In genomic region chr6:121333694-121334093, GRCh38 we compare ENCODE assay signal across 8 cellular contexts. TPM values are rescaled to one million over a fixed set of nuclear protein-coding genes. Genes with fewer than 3 reads are reported as not detected.
DNase-seq lines count a peak whose midpoint lies in the region; ATAC-seq and TF ChIP-seq lines count a peak whose summit lies in the region.
"Not testable (repeated sequence)": the region's sequence is repeated elsewhere in the genome, so short reads cannot be mapped to it uniquely, and the experiment has no call there.

No MANE protein-coding gene starts in this region.

- peak overlapping the region; percentile 67 for H3K27ac Mint-ChIP-seq in activated T-helper 2 cell treated with anti-CD3 and anti-CD28 coated beads, Interferon-gamma antibody, Interleukin-2, Interleukin-4, amounts not matched to agents 10 μg/mL and 5 μg/mL and 100 μg/mL, durations not matched to agents 14 hours and 24 hours and 36 hours
- H3K27ac Mint-ChIP-seq in stimulated activated naive CD8-positive, alpha-beta T cell treated with anti-CD3 and anti-CD28 coated beads, Interleukin-15, amount 100 ng/mL, for 72 hours, result peak overlapping the region; percentile 59 to 82

- TSS peak; percentile 67 for BruUV-seq in HCT116 (replicated peaks; lab: Mats Ljungman, UMichigan)

- not testable (repeated sequence) for H3K27me3 Mint-ChIP-seq in activated T-helper 2 cell treated with anti-CD3 and anti-CD28 coated beads, Interferon-gamma antibody, Interleukin-2, Interleukin-4, amounts not matched to agents 10 μg/mL and 5 μg/mL and 100 μg/mL, durations not matched to agents 14 hours and 24 hours and 36 hours (ENCODE audit: low read depth); stimulated activated naive CD8-positive, alpha-beta T cell treated with anti-CD3 and anti-CD28 coated beads, Interleukin-15, amount 100 ng/mL, for 72 hours

- H3K9me3 Mint-ChIP-seq in activated T-helper 2 cell treated with anti-CD3 and anti-CD28 coated beads, Interferon-gamma antibody, Interleukin-2, Interleukin-4, amounts not matched to agents 10 μg/mL and 5 μg/mL and 100 μg/mL, durations not matched to agents 14 hours and 24 hours and 36 hours; stimulated activated naive CD8-positive, alpha-beta T cell treated with anti-CD3 and anti-CD28 coated beads, Interleukin-15, amount 100 ng/mL, for 72 hours: not testable (repeated sequence)

- not testable (repeated sequence) for ATAC-seq in HCT116; stimulated activated naive CD8-positive, alpha-beta T cell treated with anti-CD3 and anti-CD28 coated beads, Interleukin-15, amount 100 ng/mL, for 72 hours

- H3K4me1 Mint-ChIP-seq in activated T-helper 2 cell treated with anti-CD3 and anti-CD28 coated beads, Interferon-gamma antibody, Interleukin-2, Interleukin-4, amounts not matched to agents 10 μg/mL and 5 μg/mL and 100 μg/mL, durations not matched to agents 14 hours and 24 hours and 36 hours (ENCODE audit: low read depth), result peaks cover 32% of the 10 kb centered on the region
- H3K4me1 Mint-ChIP-seq in stimulated activated naive CD8-positive, alpha-beta T cell treated with anti-CD3 and anti-CD28 coated beads, Interleukin-15, amount 100 ng/mL, for 72 hours, result peaks cover 49% of the 10 kb centered on the region

- not testable (repeated sequence) for TF ChIP-seq POLR2A in HCT116 (IDR thresholded peaks at IDR 0.05; ENCODE audit: borderline replicate concordance, extremely low read depth, insufficient read depth, insufficient read length)

- H3K4me3 ChIP-seq in AG04450 (ENCODE audit: low read depth, low read length), result peak overlapping the region; percentile 78; the same call in 1 of the 2 replicates
- H3K4me3 ChIP-seq in HCT116 (replicated peaks in 1 of 2; ENCODE audit: low read depth in 1 of 2, low read length in 2 of 2), result peak overlapping the region; percentile 59 to 77
- peak overlapping the region; percentile 71 for H3K4me3 ChIP-seq in SJCRH30
- H3K4me3 ChIP-seq in duodenal mucosa (ENCODE audit: low read depth in 1 of 2, low read length in 2 of 2), result peak overlapping the region; percentile 81 to 89
- H3K4me3 ChIP-seq in iPS-15b (ENCODE audit: low read depth, low read length), result peak overlapping the region; percentile 89
- H3K4me3 ChIP-seq in neural cell (ENCODE audit: low read length), result peak overlapping the region; percentile 80

- not testable (repeated sequence) for H3K9me2 ChIP-seq in HCT116 (ENCODE audit: insufficient read depth); neural cell (ENCODE audit: insufficient read depth, low read length)

- not testable (repeated sequence) for TF ChIP-seq RAD21 in HCT116 (IDR thresholded peaks at IDR 0.05; ENCODE audit: low read depth); neural cell (conservative IDR thresholded peaks at IDR 0.05)

- H3K27me3 ChIP-seq in AG04450 (ENCODE audit: control insufficient read depth, insufficient read depth, low read length); HCT116 (ENCODE audit: insufficient read depth, low read length); SJCRH30; duodenal mucosa (ENCODE audit: control insufficient read depth in 1 of 2, insufficient read depth in 2 of 2, low read length in 2 of 2); iPS-15b (ENCODE audit: control insufficient read depth, insufficient read depth, low read length); neural cell (ENCODE audit: insufficient read depth, low read depth, low read length): not testable (repeated sequence)

- not testable (repeated sequence) for H4K20me1 ChIP-seq in HCT116 (ENCODE audit: insufficient read depth); neural cell (ENCODE audit: insufficient read depth)

- CTCF ChIA-PET in AG04450 (lab: Charles Lee); HCT116 (lab: Charles Lee): not testable (repeated sequence)

- not testable (repeated sequence) for TF ChIP-seq EP300 in neural cell (conservative IDR thresholded peaks at IDR 0.05; ENCODE audit: poor library complexity, severe bottlenecking)

- peaks cover 0 to 21% of the 10 kb centered on the region in 2 experiments; a peak in 1 of 4 replicates for H3K4me1 ChIP-seq in HCT116 (ENCODE audit: control insufficient read depth in 1 of 2, insufficient read depth in 2 of 2, low read length in 2 of 2)
- not testable (repeated sequence) for H3K4me1 ChIP-seq in SJCRH30; duodenal mucosa (ENCODE audit: control insufficient read depth in 1 of 2, insufficient read depth in 2 of 2, low read length in 2 of 2); iPS-15b (ENCODE audit: control insufficient read depth, insufficient read depth, low read length)

- H3K4me2 ChIP-seq in HCT116 (ENCODE audit: low read length) (peak overlapping the region; percentile 97), neural cell (ENCODE audit: low read length) (peak overlapping the region; percentile 57)

- POLR2A ChIA-PET in AG04450 (lab: Yijun Ruan, JAX); HCT116 (lab: Charles Lee): not testable (repeated sequence)

- not testable (repeated sequence) for H3F3A ChIP-seq in neural cell (ENCODE audit: insufficient read depth, low read length, poor library complexity, severe bottlenecking)

- H2AFZ ChIP-seq in HCT116 (ENCODE audit: low read depth, low read length, poor library complexity, severe bottlenecking), result not testable (repeated sequence)
- H2AFZ ChIP-seq in neural cell (ENCODE audit: low read depth, low read length), result peak overlapping the region; percentile 78

- peak overlapping the region; percentile 95 for H3K4me3 Mint-ChIP-seq in activated T-helper 2 cell treated with anti-CD3 and anti-CD28 coated beads, Interferon-gamma antibody, Interleukin-2, Interleukin-4, amounts not matched to agents 10 μg/mL and 5 μg/mL and 100 μg/mL, durations not matched to agents 14 hours and 24 hours and 36 hours (ENCODE audit: low read depth)
- H3K4me3 Mint-ChIP-seq in stimulated activated naive CD8-positive, alpha-beta T cell treated with anti-CD3 and anti-CD28 coated beads, Interleukin-15, amount 100 ng/mL, for 72 hours, result peak overlapping the region; percentile 93 to 96

- H3K79me2 ChIP-seq in HCT116 (ENCODE audit: insufficient read depth, low read length), result peaks cover 10% of the 10 kb centered on the region; the same call in 1 of the 2 replicates
- H3K79me2 ChIP-seq in neural cell (replicated peaks; ENCODE audit: insufficient read depth, low read length), result not testable (repeated sequence)

- not testable (repeated sequence) for TF ChIP-seq CTCF in AG04450 (IDR thresholded peaks at IDR 0.05; ENCODE audit: low read depth, low read length); HCT116 (IDR thresholded peaks at IDR 0.05 in 2 of 3, conservative IDR thresholded peaks at IDR 0.05 in 1 of 3; ENCODE audit: borderline replicate concordance in 1 of 3, insufficient read depth in 1 of 3, low read depth in 2 of 3, low read length in 2 of 3); neural cell (IDR thresholded peaks at IDR 0.05; ENCODE audit: poor library complexity, severe bottlenecking)

- intact Hi-C loops in HCT116 (cut with micrococcal nuclease), result not testable (repeated sequence)
- intact Hi-C loops in activated T-helper 2 cell treated with anti-CD3 and anti-CD28 coated beads, Interferon-gamma antibody, Interleukin-2, Interleukin-4, amounts not matched to agents 10 μg/mL and 5 μg/mL and 100 μg/mL, durations not matched to agents 14 hours and 24 hours and 36 hours (cut with micrococcal nuclease), result loop anchor here (1.0 to 10.0 kb wide), 4 partner anchors 12 to 1979 kb away; no protein-coding TSS in a partner anchor

- not testable (repeated sequence) for H3K9me3 ChIP-seq in AG04450 (ENCODE audit: control insufficient read depth, insufficient read depth, low read length); HCT116 (ENCODE audit: control insufficient read depth in 1 of 2, insufficient read depth in 1 of 2, low read depth in 1 of 2, low read length in 2 of 2); SJCRH30 (replicated peaks); duodenal mucosa (ENCODE audit: control insufficient read depth in 1 of 2, low read length in 2 of 2); iPS-15b (ENCODE audit: control insufficient read depth, insufficient read depth, low read length); neural cell (ENCODE audit: low read length)

- H3K27ac ChIP-seq in AG04450 (ENCODE audit: low read depth, low read length); HCT116 (ENCODE audit: low read depth, low read length); SJCRH30; duodenal mucosa (ENCODE audit: low read depth, low read length); neural cell (ENCODE audit: low read length): not testable (repeated sequence)

- H3K36me3 Mint-ChIP-seq in activated T-helper 2 cell treated with anti-CD3 and anti-CD28 coated beads, Interferon-gamma antibody, Interleukin-2, Interleukin-4, amounts not matched to agents 10 μg/mL and 5 μg/mL and 100 μg/mL, durations not matched to agents 14 hours and 24 hours and 36 hours (ENCODE audit: low read depth), result not testable (repeated sequence)

- H3K36me3 ChIP-seq in HCT116 (ENCODE audit: control insufficient read depth in 1 of 2, insufficient read depth in 2 of 2, low read length in 2 of 2); SJCRH30; duodenal mucosa (ENCODE audit: control insufficient read depth in 1 of 2, insufficient read depth in 2 of 2, low read length in 2 of 2); iPS-15b (ENCODE audit: control insufficient read depth, insufficient read depth, low read length); neural cell (ENCODE audit: insufficient read depth, low read length): not testable (repeated sequence)

- RAD21 ChIA-PET in HCT116 (lab: Charles Lee; ENCODE audit: low non-redundant PET in 1 of 2, low total read pairs in 2 of 2, uncharacterized antibody in 2 of 2, unreplicated experiment in 2 of 2), result not testable (repeated sequence)

- not testable (repeated sequence) for DNase-seq in AG04450 (ENCODE audit: low read depth, low spot score); HCT116 (ENCODE audit: low read depth, low spot score); SJCRH30; activated T-helper 2 cell treated with anti-CD3 and anti-CD28 coated beads, Interferon-gamma antibody, Interleukin-2, Interleukin-4, amounts not matched to agents 10 μg/mL and 5 μg/mL and 100 μg/mL, durations not matched to agents 14 hours and 24 hours and 36 hours (ENCODE audit: low spot score); stimulated activated naive CD8-positive, alpha-beta T cell treated with anti-CD3 and anti-CD28 coated beads, Interleukin-15, amount 100 ng/mL, for 72 hours

- H3K9ac ChIP-seq in HCT116 (ENCODE audit: low read length), result peak overlapping the region; percentile 71
- H3K9ac ChIP-seq in duodenal mucosa (ENCODE audit: low read depth in 1 of 2, low read length in 2 of 2), result peak overlapping the region; percentile 80 to 96
- H3K9ac ChIP-seq in iPS-15b (ENCODE audit: low read depth, low read length); neural cell (ENCODE audit: low read length): not testable (repeated sequence)

RNA-seq across cellular contexts. Expression of gene TBC1D32, which starts 0.6 kb away (rescaled TPM):
- polyA plus RNA-seq in AG04450 (2011; rRNA removed) (3.5 and 6.3 TPM in 2 replicates), neural cell (30.9 and 33.2 TPM in 2 replicates)
- 6.5 and 9.5 TPM in 2 replicates for polyA minus RNA-seq in AG04450 (2011; rRNA and poly(A)+ RNA removed)
- 13.8 TPM for total RNA-seq in HCT116 (2021; ENCODE audit: unreplicated experiment)
- polyA plus RNA-seq in HCT116 (2012), result 1.8 and 2.0 TPM in 2 replicates
- 9.4 and 10.4 TPM in 2 replicates for total RNA-seq in SJCRH30 (2014; rRNA removed; shearing (Covaris generic))
- total RNA-seq in activated T-helper 2 cell treated with anti-CD3 and anti-CD28 coated beads, Interferon-gamma antibody, Interleukin-2, Interleukin-4, amounts not matched to agents 10 μg/mL and 5 μg/mL and 100 μg/mL, durations not matched to agents 14 hours and 24 hours and 36 hours, result 6.6 and 8.3 TPM in 2 replicates
- 47.2 and 61.1 TPM in 2 replicates for polyA minus RNA-seq in neural cell
